ENCODE assay signal across 9 cellular contexts in genomic region chr11:64803163-64803845, GRCh38. TPM values are rescaled to one million over a fixed set of nuclear protein-coding genes. Genes with fewer than 3 reads are reported as not detected.
DNase-seq lines count a peak whose midpoint lies in the region; FAIRE-seq and TF ChIP-seq lines count a peak whose summit lies in the region.
"Had no signal": no experiment of that assay in that cellular context is flagged by ENCODE, and none has a peak within 500 bp of the region (broad histone marks: within the 10 kb centered on the region; RNA-seq: fewer than 3 reads in every experiment).

TSS of gene MAP4K2 (minus strand) at chr11:64803214. CDS start at chr11:64803149, 65 bp downstream.

- CTCF ChIA-PET in endothelial cell of umbilical vein (lab: Charles Lee) = interaction anchor here (0.8 to 1.9 kb wide), 6 partner anchors 9 to 85 kb away, joined by 3 to 8 read pairs (median 4); partner anchors contain the start of gene CDC42BPG

- peak; percentile 87 for FAIRE-seq in endothelial cell of umbilical vein (lab: Jason Lieb, UNC)
- FAIRE-seq: colon had no signal

- peaks cover 48% of the 10 kb centered on the region for H3K4me1 ChIP-seq in OCI-LY1 (ENCODE audit: insufficient read depth, low read length, severe bottlenecking)
- H3K4me1 ChIP-seq in endothelial cell of umbilical vein (ENCODE audit: control insufficient read depth, extremely low read depth, insufficient read depth, low read length) = peaks cover 36% of the 10 kb centered on the region

- TF ChIP-seq POLR2A in endothelial cell of umbilical vein (IDR thresholded peaks at IDR 0.05; ENCODE audit: low read depth, low read length) = no peak

- dilution Hi-C loops in endothelial cell of umbilical vein (cut with MboI; ENCODE audit: extremely low pct_ligation_motif_present, low sequenced_read_pairs) = no loop called here

- H3K4me2 ChIP-seq in OCI-LY1 (ENCODE audit: low read length) (peak within 1 kb of the TSS; percentile 97), endothelial cell of umbilical vein (ENCODE audit: insufficient read depth, low read length) (peak within 1 kb of the TSS; percentile 82)

- no peaks in the 10 kb centered on the region for H3K79me2 ChIP-seq in OCI-LY1 (ENCODE audit: insufficient read depth, low read length)
- peaks cover 7% of the 10 kb centered on the region for H3K79me2 ChIP-seq in endothelial cell of umbilical vein (ENCODE audit: control insufficient read depth, insufficient read depth, low read length)

- no peaks in the 10 kb centered on the region for H3K9me3 ChIP-seq in OCI-LY1 (ENCODE audit: low read length)
- no peaks in the 10 kb centered on the region for H3K9me3 ChIP-seq in endothelial cell of umbilical vein (replicated peaks; ENCODE audit: control insufficient read depth, insufficient read depth, low read length)

- no peak for TF ChIP-seq CTCF in OCI-LY1 (IDR thresholded peaks at IDR 0.05; ENCODE audit: low read length)
- TF ChIP-seq CTCF in endothelial cell of umbilical vein (IDR thresholded peaks at IDR 0.05; ENCODE audit: extremely low read depth in 1 of 2, insufficient read depth in 1 of 2, low read depth in 1 of 2, low read length in 2 of 2) = peak; percentile 5 to 28

- H3K27me3 ChIP-seq in OCI-LY1 (ENCODE audit: insufficient read depth, low read length) (no peaks in the 10 kb centered on the region), endothelial cell of umbilical vein (ENCODE audit: control insufficient read depth in 2 of 2, insufficient read depth in 2 of 2, low read length in 2 of 2) (no peaks in the 10 kb centered on the region)

- no TSS peak for BruUV-seq in endothelial cell of umbilical vein (replicated peaks; lab: Mats Ljungman, UMichigan)

- no peak within 1 kb of the TSS for H2AFZ ChIP-seq in OCI-LY1 (ENCODE audit: low read length)
- H2AFZ ChIP-seq in endothelial cell of umbilical vein (ENCODE audit: low read depth, low read length) = peak within 1 kb of the TSS; percentile 62

- peak; percentile 87 for DNase-seq in Ammon's horn (ENCODE audit: low spot score)
- peak; percentile 97 for DNase-seq in GM19240 (ENCODE audit: insufficient read length, low spot score)
- DNase-seq in HUDEP-2 (lab: John Stamatoyannopoulos, UW; ENCODE audit: unreplicated experiment in 76 of 76) = peak in 67 of 76 experiments; percentile 9 to 82 (median 60)
- peak; percentile 77 for DNase-seq in activated T-cell treated with anti-CD3 and anti-CD28 coated beads for 1 hour (ENCODE audit: low read depth)
- peak; percentile 74 for DNase-seq in endothelial cell of umbilical vein (ENCODE audit: low read depth, low spot score)
- peak; percentile 74 for DNase-seq in middle frontal gyrus (ENCODE audit: extremely low spot score, low spot score)
- peak; percentile 81 to 83 for DNase-seq in stimulated activated CD8-positive, alpha-beta memory T cell treated with anti-CD3 and anti-CD28 coated beads, Interleukin-15, amount 100 ng/mL, for 48 hours (ENCODE audit: low read depth in 2 of 2)

- H3K9me2 ChIP-seq in OCI-LY1 (ENCODE audit: low read depth, low read length) = no peaks in the 10 kb centered on the region

- H3K36me3 ChIP-seq in OCI-LY1 (ENCODE audit: insufficient read depth, low read length) = peaks cover 61% of the 10 kb centered on the region; the same call in 1 of the 2 replicates
- H3K36me3 ChIP-seq in endothelial cell of umbilical vein (ENCODE audit: control insufficient read depth in 2 of 2, extremely low read depth in 1 of 2, insufficient read depth in 2 of 2, low read length in 2 of 2) = peaks cover 2 to 28% of the 10 kb centered on the region in 2 experiments

- intact Hi-C loops in endothelial cell of umbilical vein (cut with micrococcal nuclease) = loop anchor here (1.0 to 2.0 kb wide), 3 partner anchors 25 to 211 kb away; partner anchors contain the start of genes ARL2, CDC42BPG and SF1

- H3K9me1 ChIP-seq in endothelial cell of umbilical vein (replicated peaks; ENCODE audit: control insufficient read depth, extremely low read depth, insufficient read depth, low read length) = no peaks in the 10 kb centered on the region

- H3K27ac ChIP-seq in OCI-LY1 (ENCODE audit: low read depth, low read length, poor library complexity, severe bottlenecking) (peak within 1 kb of the TSS; percentile 93), endothelial cell of umbilical vein (ENCODE audit: insufficient read depth, low read depth, low read length) (peak within 1 kb of the TSS; percentile 75)

- no peaks in the 10 kb centered on the region for H4K20me1 ChIP-seq in OCI-LY1 (ENCODE audit: insufficient read depth, low read length)
- H4K20me1 ChIP-seq in endothelial cell of umbilical vein (replicated peaks; ENCODE audit: control insufficient read depth, extremely low read depth, insufficient read depth, low read length) = no peaks in the 10 kb centered on the region

- POLR2A ChIA-PET in endothelial cell of umbilical vein (lab: Charles Lee) = no interaction called here

- H3F3A ChIP-seq in OCI-LY1 (ENCODE audit: insufficient read depth, low read length) = no peaks in the 10 kb centered on the region

- peak within 1 kb of the TSS; percentile 66 for H3K4me3 ChIP-seq in OCI-LY1 (ENCODE audit: low read depth, low read length, poor library complexity, severe bottlenecking)
- H3K4me3 ChIP-seq in endothelial cell of umbilical vein (replicated peaks in 1 of 3; ENCODE audit: insufficient read depth in 1 of 3, low read depth in 1 of 3, low read length in 3 of 3) = peak within 1 kb of the TSS; percentile 59 to 87 (median 70)

- H3K9ac ChIP-seq in OCI-LY1 (ENCODE audit: low read length) = peak within 1 kb of the TSS; percentile 84
- peak within 1 kb of the TSS; percentile 77 for H3K9ac ChIP-seq in endothelial cell of umbilical vein (replicated peaks; ENCODE audit: extremely low read depth, insufficient read depth, low read length)

TF ChIP-seq in endothelial cell of umbilical vein, 7 proteins besides CTCF, POLR2A, EP300 and RAD21:
- TF ChIP-seq POLR2AphosphoS5 (IDR thresholded peaks at IDR 0.05; ENCODE audit: insufficient read depth, low read depth, low read length) = peak; percentile 31
- no peak for TF ChIP-seq FOS (IDR thresholded peaks at IDR 0.05; ENCODE audit: borderline replicate concordance, insufficient read depth, low read length)

RNA-seq across cellular contexts. Expression of gene MAP4K2, which starts in this region (rescaled TPM):
- total RNA-seq in endothelial cell of umbilical vein = 43.3 and 48.5 TPM in 2 replicates
- 44.0 and 51.6 TPM in 2 replicates for polyA plus RNA-seq in endothelial cell of umbilical vein
- polyA plus RNA-seq in endothelial cell of umbilical vein (2011; cell fraction: cytosol; rRNA removed) = 45.1 and 45.7 TPM in 2 replicates
- 109 and 123 TPM in 2 replicates for polyA plus RNA-seq in endothelial cell of umbilical vein (2011; cell fraction: nucleus; rRNA removed)
- 38.6 and 49.2 TPM in 2 replicates for polyA plus RNA-seq in endothelial cell of umbilical vein (2012)
- polyA minus RNA-seq in endothelial cell of umbilical vein = 46.8 and 52.0 TPM in 2 replicates
- polyA minus RNA-seq in endothelial cell of umbilical vein (2011; cell fraction: cytosol; rRNA and poly(A)+ RNA removed) = 18.9 TPM
- polyA minus RNA-seq in endothelial cell of umbilical vein (2011; cell fraction: nucleus; rRNA and poly(A)+ RNA removed) = 23.0 and 36.3 TPM in 2 replicates

Comparison
In these comparisons a context has a peak if more than half of its experiments do, and no peak if none do; other contexts are left out.
1. Peak in every context shown above with its lines: DNase-seq, H3K4me3 ChIP-seq and H3K27ac ChIP-seq.